15 cellular contexts compared by ENCODE assay signal in the genomic region with DNA sequence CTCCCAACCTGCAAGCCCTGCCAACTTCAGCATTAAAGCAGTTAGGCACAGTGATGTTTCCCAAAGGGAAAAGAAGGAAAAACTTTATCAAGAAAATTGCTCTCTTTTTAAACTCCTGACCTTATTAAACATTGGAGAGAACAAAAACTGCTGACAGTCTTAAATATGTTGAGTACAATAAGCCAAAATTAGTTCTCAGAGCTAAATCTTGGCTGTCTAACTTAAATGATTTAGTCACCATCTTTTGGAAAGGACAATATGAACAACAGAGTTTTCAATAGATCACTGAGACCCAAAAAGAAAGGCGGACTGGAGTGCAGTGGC.
DNase-seq lines count a peak whose midpoint lies in the region; ATAC-seq, FAIRE-seq and TF ChIP-seq lines count a peak whose summit lies in the region.
"Had no signal": no experiment of that assay in that cellular context is flagged by ENCODE, and none has a peak within 500 bp of the region (broad histone marks: within the 10 kb centered on the region; RNA-seq: fewer than 3 reads in every experiment).

No MANE protein-coding gene starts in this region.

- no peak overlapping the region for H3K9ac ChIP-seq in HepG2 (ENCODE audit: insufficient read depth, low read depth, low read length)

- H3K4me1 Mint-ChIP-seq in activated T-helper 1 cell treated with anti-CD3 and anti-CD28 coated beads, Interleukin-12 subunit alpha, Interleukin-12 subunit beta, Interleukin-2, Interleukin-4 antibody, amounts not matched to agents 30 ng/mL and 10 ng/mL and 1 ng/mL, durations not matched to agents 14 hours and 24 hours and 36 hours (ENCODE audit: low read depth) = peaks cover 45% of the 10 kb centered on the region

- peaks cover 20% of the 10 kb centered on the region for H3K9me3 Mint-ChIP-seq in activated T-helper 1 cell treated with anti-CD3 and anti-CD28 coated beads, Interleukin-12 subunit alpha, Interleukin-12 subunit beta, Interleukin-2, Interleukin-4 antibody, amounts not matched to agents 30 ng/mL and 10 ng/mL and 1 ng/mL, durations not matched to agents 14 hours and 24 hours and 36 hours

- no TSS peak for BruUV-seq in HepG2 (replicated peaks; lab: Mats Ljungman, UMichigan)

- H3K27ac ChIP-seq in HepG2 (ENCODE audit: extremely low read length, insufficient read depth, low read length) (no peak overlapping the region), right lobe of liver (peak overlapping the region in 1 of 3 donors; percentile 4), muscle layer of duodenum (ENCODE audit: low read length) (peak overlapping the region; percentile 47), upper lobe of left lung (peak overlapping the region; percentile 36 to 76 (median 56))
- H3K27ac ChIP-seq: pancreas, WERI-Rb-1 had no signal

- H3K9me3 ChIP-seq in HepG2 (ENCODE audit: low read length) (no peaks in the 10 kb centered on the region), right lobe of liver (no peaks in the 10 kb centered on the region), muscle layer of duodenum (ENCODE audit: control insufficient read depth in 1 of 2, low read length in 2 of 2) (no peaks in the 10 kb centered on the region), upper lobe of left lung (no peaks in the 10 kb centered on the region)
- H3K9me3 ChIP-seq: pancreas had no signal

- in situ Hi-C loops in HepG2 (cut with HindIII; ENCODE audit: extremely low pct_ligation_motif_present, low pct_unique_long_range_greater_than_20kb) = no loop called here

- H3K4me1 ChIP-seq in HepG2 (ENCODE audit: insufficient read depth, low read length) (peaks cover 10% of the 10 kb centered on the region), right lobe of liver (no peaks in the 10 kb centered on the region), muscle layer of duodenum (ENCODE audit: control insufficient read depth in 1 of 2, insufficient read depth in 2 of 2, low read length in 2 of 2) (peaks cover 0 to 6% of the 10 kb centered on the region in 2 donors), upper lobe of left lung (peaks cover 0 to 14% (median 12%) of the 10 kb centered on the region in 4 donors)
- H3K4me1 ChIP-seq: pancreas had no signal

- H3K79me2 ChIP-seq in HepG2 (ENCODE audit: insufficient read depth, low read length) = no peaks in the 10 kb centered on the region

- H4K20me1 ChIP-seq in HepG2 (ENCODE audit: insufficient read depth, low read length) = no peaks in the 10 kb centered on the region

- no peak overlapping the region for H2AFZ ChIP-seq in HepG2 (ENCODE audit: low read length)

- CTCF ChIA-PET in HepG2 (lab: Yijun Ruan, JAX; ENCODE audit: low intra/inter-chr PET ratio, low total read pairs) = no interaction called here

- TF ChIP-seq EP300 in HepG2 (IDR thresholded peaks at IDR 0.05; ENCODE audit: low read depth in 2 of 2, low read length in 2 of 2) (no peak), HepG2 (CRISPR knock-in tag; IDR thresholded peaks at IDR 0.05; ENCODE audit: borderline replicate concordance) (no peak), upper lobe of left lung (IDR thresholded peaks at IDR 0.05) (no peak)

- TF ChIP-seq RAD21 in HepG2 (CRISPR knock-in tag; IDR thresholded peaks at IDR 0.05) = no peak

- TF ChIP-seq POLR2A in HepG2 (IDR thresholded peaks at IDR 0.05; ENCODE audit: insufficient read depth in 1 of 2, low read depth in 2 of 2, low read length in 2 of 2) (no peak), right lobe of liver (IDR thresholded peaks at IDR 0.05) (no peak), upper lobe of left lung (IDR thresholded peaks at IDR 0.05) (no peak)

- no peak for ATAC-seq in HepG2
- no peak for ATAC-seq in right lobe of liver
- no peak for ATAC-seq in upper lobe of left lung (ENCODE audit: low FRiP score in 2 of 2)
- ATAC-seq in HG02623 (IDR thresholded peaks at IDR 0.05; ENCODE audit: unreplicated experiment) = no peak
- ATAC-seq: SK-N-SH treated with all-trans-retinoic acid at 6 μM for 48 hours had no signal

- H3K36me3 ChIP-seq in HepG2 (replicated peaks in 1 of 2; ENCODE audit: control insufficient read depth in 1 of 2, insufficient read depth in 2 of 2, low read length in 2 of 2) (no peaks in the 10 kb centered on the region), right lobe of liver (no peaks in the 10 kb centered on the region), muscle layer of duodenum (ENCODE audit: control insufficient read depth in 1 of 2, insufficient read depth in 2 of 2, low read length in 2 of 2) (no peaks in the 10 kb centered on the region), upper lobe of left lung (no peaks in the 10 kb centered on the region)
- H3K36me3 ChIP-seq: pancreas, WERI-Rb-1 had no signal

- peak overlapping the region; percentile 89 for H3K27ac Mint-ChIP-seq in activated T-helper 1 cell treated with anti-CD3 and anti-CD28 coated beads, Interleukin-12 subunit alpha, Interleukin-12 subunit beta, Interleukin-2, Interleukin-4 antibody, amounts not matched to agents 30 ng/mL and 10 ng/mL and 1 ng/mL, durations not matched to agents 14 hours and 24 hours and 36 hours

- peak overlapping the region; percentile 49; the same call in 1 of the 2 replicates for H3K4me2 ChIP-seq in HepG2 (ENCODE audit: low read depth, low read length)

- TF ChIP-seq CTCF in HepG2 (CRISPR knock-in tag; IDR thresholded peaks at IDR 0.05) (no peak), right lobe of liver (IDR thresholded peaks at IDR 0.05) (no peak), upper lobe of left lung (IDR thresholded peaks at IDR 0.05) (no peak)

- H3K27me3 ChIP-seq in HepG2 (ENCODE audit: control insufficient read depth in 1 of 2, insufficient read depth in 2 of 2, low read length in 2 of 2) (no peaks in the 10 kb centered on the region; a peak in 1 of 5 replicates), right lobe of liver (no peaks in the 10 kb centered on the region), muscle layer of duodenum (ENCODE audit: low read depth, low read length) (no peaks in the 10 kb centered on the region), upper lobe of left lung (no peaks in the 10 kb centered on the region)
- H3K27me3 ChIP-seq: pancreas had no signal

- FAIRE-seq in HepG2 (lab: Jason Lieb, UNC) = no peak
- FAIRE-seq: pancreas had no signal

- POLR2A ChIA-PET in HepG2 (lab: Yijun Ruan, JAX) = interaction anchor here (1.1 kb wide), 1 partner anchor 72 kb away, joined by 3 read pairs; no protein-coding TSS in a partner anchor

- WGBS in HepG2 (ENCODE audit: low lambda C conversion rate) = 96% methylated on average over 1 of the region's 1 CpG
- WGBS in right lobe of liver (ENCODE audit: insufficient coverage, low coverage, low lambda C conversion rate, missing lambda C conversion rate) = 100% methylated on average over 1 of the region's 1 CpG
- 90 to 100% methylated on average over 1 of the region's 1 CpG for WGBS in upper lobe of left lung, 2 donors

- H3K4me3 ChIP-seq in HepG2 (replicated peaks in 1 of 3; ENCODE audit: insufficient read depth in 1 of 3, low read depth in 2 of 3, low read length in 3 of 3) (0 out of 6 replicates have a peak overlapping the region, but pooled peaks of 1 of the 3 experiments have one; percentile 28), right lobe of liver (no peak overlapping the region), muscle layer of duodenum (ENCODE audit: low read depth in 1 of 2, low read length in 2 of 2) (no peak overlapping the region), upper lobe of left lung (no peak overlapping the region)
- H3K4me3 ChIP-seq: pancreas had no signal

- no peak overlapping the region for H3K4me3 Mint-ChIP-seq in activated T-helper 1 cell treated with anti-CD3 and anti-CD28 coated beads, Interleukin-12 subunit alpha, Interleukin-12 subunit beta, Interleukin-2, Interleukin-4 antibody, amounts not matched to agents 30 ng/mL and 10 ng/mL and 1 ng/mL, durations not matched to agents 14 hours and 24 hours and 36 hours

- DNase-seq in HepG2 (ENCODE audit: low spot score) (no peak), right lobe of liver (no peak), upper lobe of left lung (peak in 1 of 2 donors; percentile 9), cerebellar cortex (ENCODE audit: low spot score) (no peak)
- DNase-seq in activated T-helper 1 cell treated with anti-CD3 and anti-CD28 coated beads, Interleukin-12 subunit alpha, Interleukin-12 subunit beta, Interleukin-2, Interleukin-4 antibody, amounts not matched to agents 30 ng/mL and 10 ng/mL and 1 ng/mL, durations not matched to agents 14 hours and 24 hours and 36 hours (ENCODE audit: low spot score) = no peak
- DNase-seq in effector CD4-positive, alpha-beta T cell = no peak
- DNase-seq: anterior cingulate cortex, HCEC 1CT, NCI-H1436, NCI-H510A, pancreas, WERI-Rb-1 had no signal

- H3K36me3 Mint-ChIP-seq in activated T-helper 1 cell treated with anti-CD3 and anti-CD28 coated beads, Interleukin-12 subunit alpha, Interleukin-12 subunit beta, Interleukin-2, Interleukin-4 antibody, amounts not matched to agents 30 ng/mL and 10 ng/mL and 1 ng/mL, durations not matched to agents 14 hours and 24 hours and 36 hours (ENCODE audit: low read depth) = peaks cover 10% of the 10 kb centered on the region

- no peaks in the 10 kb centered on the region for H3K27me3 Mint-ChIP-seq in activated T-helper 1 cell treated with anti-CD3 and anti-CD28 coated beads, Interleukin-12 subunit alpha, Interleukin-12 subunit beta, Interleukin-2, Interleukin-4 antibody, amounts not matched to agents 30 ng/mL and 10 ng/mL and 1 ng/mL, durations not matched to agents 14 hours and 24 hours and 36 hours (ENCODE audit: insufficient read depth)

- intact Hi-C loops in HepG2 (cut with micrococcal nuclease; ENCODE audit: unreplicated experiment) (no loop called here), right lobe of liver (cut with DNase I) (no loop called here)
- intact Hi-C loops in activated T-helper 1 cell treated with anti-CD3 and anti-CD28 coated beads, Interleukin-12 subunit alpha, Interleukin-12 subunit beta, Interleukin-2, Interleukin-4 antibody, amounts not matched to agents 30 ng/mL and 10 ng/mL and 1 ng/mL, durations not matched to agents 14 hours and 24 hours and 36 hours (cut with micrococcal nuclease) = loop anchor here (1.0 to 5.0 kb wide), 4 partner anchors 8 to 54 kb away; no protein-coding TSS in a partner anchor

TF ChIP-seq in HepG2, 621 proteins besides CTCF, POLR2A, EP300 and RAD21 (continues in another document):
- TF ChIP-seq MAFK (conservative IDR thresholded peaks at IDR 0.05 in 1 of 2, IDR thresholded peaks at IDR 0.05 in 1 of 2; ENCODE audit: low read length in 2 of 2) = peak; percentile 2 to 56; a peak in 2 of 4 replicates
- peak; percentile 32; the same call in 1 of the 2 replicates for TF ChIP-seq MAFF (IDR thresholded peaks at IDR 0.05; ENCODE audit: low read depth, low read length)
